ENCODE assay signal across 8 cellular contexts in the genomic region with DNA sequence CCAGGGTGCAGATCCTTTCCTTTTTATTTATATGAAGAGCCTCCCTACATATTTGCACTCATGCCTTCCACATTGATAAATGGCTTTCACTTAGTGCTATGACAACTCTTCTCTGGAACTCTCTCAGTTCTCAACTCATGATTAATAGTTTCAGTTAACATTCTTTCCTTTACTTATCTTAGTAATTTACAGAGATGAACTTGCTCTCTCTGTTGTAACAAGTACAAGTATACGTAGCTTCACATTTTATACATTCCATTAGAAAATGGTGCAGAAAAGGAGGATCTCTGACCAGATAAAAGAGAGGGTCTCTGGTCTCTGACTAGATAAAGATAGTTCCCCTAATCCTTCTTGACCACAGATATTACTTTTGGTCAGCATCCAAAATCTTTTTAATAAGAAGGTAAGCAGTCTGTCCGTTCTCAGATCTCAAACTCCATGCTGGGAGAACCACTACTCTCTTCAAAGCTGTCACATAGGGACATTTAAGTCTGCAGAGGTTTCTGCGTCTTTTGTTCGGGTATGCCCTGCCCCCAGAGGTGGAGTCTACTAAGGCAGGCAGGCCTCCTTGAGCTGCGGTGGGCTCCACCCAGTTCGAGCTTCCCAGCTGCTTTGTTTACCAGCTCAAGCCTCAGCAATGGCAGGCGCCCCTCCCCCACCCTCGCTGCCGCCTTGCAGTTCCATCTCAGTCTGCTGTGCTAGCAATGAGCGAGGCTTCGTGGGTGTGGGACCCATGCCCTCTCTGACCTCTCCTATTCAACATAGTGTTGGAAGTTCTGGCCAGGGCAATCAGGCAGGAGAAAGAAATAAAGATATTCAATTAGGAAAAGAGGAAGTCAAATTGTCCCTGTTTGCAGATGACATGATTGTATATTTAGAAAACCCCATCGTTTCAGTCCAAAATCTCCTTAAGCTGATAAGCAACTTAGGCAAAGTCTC. TPM values are rescaled to one million over a fixed set of nuclear protein-coding genes. Genes with fewer than 3 reads are reported as not detected.
DNase-seq lines count a peak whose midpoint lies in the region; ATAC-seq, FAIRE-seq and TF ChIP-seq lines count a peak whose summit lies in the region.
"Not testable (repeated sequence)": the region's sequence is repeated elsewhere in the genome, so short reads cannot be mapped to it uniquely, and the experiment has no call there.

No MANE protein-coding gene starts in this region.

- peak overlapping the region; percentile 17 for H3K9ac ChIP-seq in iPS-18a (ENCODE audit: low read length)

- peak; percentile 69 for FAIRE-seq in GM12892 (lab: Jason Lieb, UNC)

- ATAC-seq in HG03064 (IDR thresholded peaks at IDR 0.05; ENCODE audit: low read depth, unreplicated experiment), result peak; percentile 48
- ATAC-seq in thoracic aorta (ENCODE audit: insufficient number of reproducible peaks, low FRiP score, low read depth), result not testable (repeated sequence)

- H3K36me3 ChIP-seq in iPS-18a (ENCODE audit: control insufficient read depth, low read depth, low read length); thoracic aorta: not testable (repeated sequence)

- not testable (repeated sequence) for TF ChIP-seq POLR2A in GM12892 (IDR thresholded peaks at IDR 0.05; ENCODE audit: low read depth, low read length)

- H3K4me1 ChIP-seq in iPS-18a (ENCODE audit: control insufficient read depth, low read depth, low read length), result peaks cover 15% of the 10 kb centered on the region
- not testable (repeated sequence) for H3K4me1 ChIP-seq in thoracic aorta (ENCODE audit: control insufficient read depth in 1 of 2, low read depth in 2 of 2)

- peak overlapping the region in 1 of 2 donors; percentile 8 for H3K4me3 ChIP-seq in cardiac fibroblast (replicated peaks in 1 of 2; ENCODE audit: low read depth in 2 of 2, low read length in 2 of 2)
- peak overlapping the region; percentile 21 for H3K4me3 ChIP-seq in iPS-18a (ENCODE audit: low read length)
- H3K4me3 ChIP-seq in retinal pigment epithelial cell (ENCODE audit: low read length), result peak overlapping the region; percentile 32
- H3K4me3 ChIP-seq in thoracic aorta, result peak overlapping the region; percentile 64

- H3K27me3 ChIP-seq in iPS-18a (ENCODE audit: control insufficient read depth, insufficient read depth, low read length); thoracic aorta (replicated peaks; ENCODE audit: insufficient read depth): not testable (repeated sequence)

- not testable (repeated sequence) for DNase-seq in GM12892 (ENCODE audit: insufficient read length); retinal pigment epithelial cell (ENCODE audit: low read depth); thoracic aorta (ENCODE audit: low spot score)
- peak; percentile 70 for DNase-seq in NCI-H748 (lab: John Stamatoyannopoulos, UW; ENCODE audit: unreplicated experiment)
- peak; percentile 72 for DNase-seq in activated CD4-positive, alpha-beta T cell treated with anti-CD3 and anti-CD28 coated beads, Interleukin-2, amount 50 U/mL, for 1 hour
- peak; percentile 67 to 80 for DNase-seq in cardiac fibroblast (ENCODE audit: low read depth in 2 of 2)

- not testable (repeated sequence) for H3K9me3 ChIP-seq in iPS-18a (ENCODE audit: control insufficient read depth, low read depth, low read length); thoracic aorta

- TF ChIP-seq CTCF in cardiac fibroblast (IDR thresholded peaks at IDR 0.05; ENCODE audit: low read depth, low read length) (peak; percentile 4), retinal pigment epithelial cell (conservative IDR thresholded peaks at IDR 0.05; ENCODE audit: low read depth, low read length) (peak; percentile 7)
- not testable (repeated sequence) for TF ChIP-seq CTCF in thoracic aorta (IDR thresholded peaks at IDR 0.05)

- not testable (repeated sequence) for H3K27ac ChIP-seq in iPS-18a (ENCODE audit: low read length); thoracic aorta

RNA-seq across cellular contexts. Expression of gene FAM3C, which starts 42.2 kb away (rescaled TPM):
- 26.1 TPM for polyA plus RNA-seq in GM12892 (2012; ENCODE audit: missing spikeins)
- total RNA-seq in thoracic aorta, result 10 to 100 TPM; 38.9 to 50.2 TPM
